ENCODE assay signal across 1 cellular context in genomic region chr2:134413430-134413829, GRCh38.
TF ChIP-seq lines count a peak whose summit lies in the region.

No MANE protein-coding gene starts in this region.

TF ChIP-seq in SK-N-SH, 30 proteins besides CTCF, POLR2A, EP300 and RAD21 (continued from another document):
- TF ChIP-seq TAF1 (IDR thresholded peaks at IDR 0.05; ENCODE audit: borderline replicate concordance, low read depth, low read length): no peak
- TF ChIP-seq ZBTB33 (IDR thresholded peaks at IDR 0.05; ENCODE audit: borderline replicate concordance, low read depth): no peak
- TF ChIP-seq RCOR1 (IDR thresholded peaks at IDR 0.05; ENCODE audit: low read length): no peak
TF ChIP-seq in SK-N-SH: peak in this region for 0.
